Comparison of ENCODE assay signal across 11 cellular contexts in genomic region chr5:71762826-71763225, GRCh38. TPM values are rescaled to one million over a fixed set of nuclear protein-coding genes. Genes with fewer than 3 reads are reported as not detected.
"Had no signal": no experiment of that assay in that cellular context is flagged by ENCODE, and none has a peak within 500 bp of the region (broad histone marks: within the 10 kb centered on the region; RNA-seq: fewer than 3 reads in every experiment).

No MANE protein-coding gene starts in this region.

- H3K4me1 ChIP-seq: HAP-1 had no signal

- H3K9me3 ChIP-seq: HAP-1 had no signal

- H3K9me3 Mint-ChIP-seq: GM23338, HFFc6 had no signal

- H3K4me3 Mint-ChIP-seq: GM23338, H9, HFFc6 had no signal

- H3K4me3 ChIP-seq: GM23248, GM23338, HAP-1 had no signal

- DNase-seq: GM23248, GOT3, H7, H9, HCEC 1CT, HFFc6 had no signal

- H3K36me3 ChIP-seq: HAP-1 had no signal

- FAIRE-seq: H1, H54 had no signal

- H3K27ac ChIP-seq: GM23248 had no signal

- H3K27ac Mint-ChIP-seq: GM23338, H9, HFFc6 had no signal

RNA-seq across cellular contexts. Expression of gene CARTPT, which starts 43.8 kb away (rescaled TPM):
- total RNA-seq: GM23248, GM23338, H1, H4, H7, H9, HFFc6 had no signal
- polyA plus RNA-seq: GM23248, GM23338, H1 had no signal
